ENCODE assay signal across 9 cellular contexts in the genomic region with DNA sequence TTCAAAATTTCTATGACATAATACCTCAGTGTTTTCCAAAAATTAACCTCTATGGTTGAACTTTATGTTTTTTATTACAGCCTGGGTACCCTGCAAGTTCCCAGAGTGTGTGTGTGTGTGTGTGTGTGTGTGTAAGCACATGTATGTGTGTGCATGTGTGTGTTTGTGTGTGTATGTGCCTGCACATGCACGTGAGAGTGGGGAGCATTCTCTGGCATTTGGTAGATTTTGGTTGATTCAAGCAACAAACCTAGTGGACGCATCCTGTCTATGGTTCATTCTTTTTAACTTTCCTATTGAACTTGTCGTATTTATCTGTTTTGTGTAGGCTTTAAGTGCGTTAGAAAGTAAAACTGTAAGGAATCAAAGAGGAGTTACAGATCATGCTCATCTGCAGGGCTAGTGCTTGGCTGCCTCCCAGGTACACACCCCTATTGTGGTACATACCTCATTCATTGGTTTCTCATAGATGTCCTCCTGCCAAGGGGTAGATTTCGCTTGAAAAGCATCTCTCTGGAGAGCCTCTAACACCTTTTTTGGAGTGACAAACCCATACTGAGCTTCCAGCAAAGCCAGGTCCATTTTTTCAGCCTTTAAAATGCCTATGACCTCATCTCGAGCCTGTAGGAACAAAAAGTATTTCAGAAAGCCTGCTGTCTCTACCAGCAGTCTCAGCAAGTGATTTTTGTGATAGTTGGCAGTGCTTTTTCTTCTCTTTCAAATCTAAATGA.
DNase-seq lines count a peak whose midpoint lies in the region; ATAC-seq and TF ChIP-seq lines count a peak whose summit lies in the region.
"Had no signal": no experiment of that assay in that cellular context is flagged by ENCODE, and none has a peak within 500 bp of the region (broad histone marks: within the 10 kb centered on the region; RNA-seq: fewer than 3 reads in every experiment).

No MANE protein-coding gene starts in this region.

- WGBS in mesenchymal stem cell, result 84% methylated on average over 6 of the region's 6 CpGs

- H3K4me1 ChIP-seq in mesenchymal stem cell (ENCODE audit: control insufficient read depth, insufficient read depth, low read depth, low read length), result peaks cover 5% of the 10 kb centered on the region

- H2BK120ac ChIP-seq in mesenchymal stem cell (ENCODE audit: low read depth, low read length), result no peak overlapping the region

- no peak overlapping the region for H4K91ac ChIP-seq in mesenchymal stem cell (ENCODE audit: low read length)

- H3K4ac ChIP-seq in mesenchymal stem cell (ENCODE audit: low read depth in 1 of 2, low read length in 2 of 2), result no peak overlapping the region

- H3K9me3 ChIP-seq in mesenchymal stem cell (ENCODE audit: control insufficient read depth, low read length), result no peaks in the 10 kb centered on the region

- no peaks in the 10 kb centered on the region for H3K36me3 ChIP-seq in mesenchymal stem cell (ENCODE audit: control insufficient read depth in 1 of 2, insufficient read depth in 2 of 2, low read depth in 1 of 2, low read length in 2 of 2)

- H3K14ac ChIP-seq in mesenchymal stem cell (ENCODE audit: low read length in 2 of 2), result no peak overlapping the region

- H3K27me3 ChIP-seq in mesenchymal stem cell (ENCODE audit: control insufficient read depth in 1 of 2, insufficient read depth in 1 of 2, low read length in 2 of 2), result no peaks in the 10 kb centered on the region

- H2BK12ac ChIP-seq in mesenchymal stem cell (ENCODE audit: low read length in 2 of 2), result no peak overlapping the region

- no peak for TF ChIP-seq POLR2A in GM18505 (IDR thresholded peaks at IDR 0.05; ENCODE audit: borderline replicate concordance, extremely low read depth, insufficient read depth, insufficient read length)

- no peak for ATAC-seq in GM18505 (IDR thresholded peaks at IDR 0.05; ENCODE audit: unreplicated experiment)

- H3K18ac ChIP-seq in mesenchymal stem cell (ENCODE audit: low read depth in 1 of 2, low read length in 2 of 2), result peak overlapping the region in 1 of 2 experiments; percentile 5

- no peak overlapping the region for H2BK15ac ChIP-seq in mesenchymal stem cell (ENCODE audit: low read depth, poor library complexity, severe bottlenecking)

- no peak overlapping the region for H2BK5ac ChIP-seq in mesenchymal stem cell (ENCODE audit: low read depth, low read length, poor library complexity, severe bottlenecking)

- no peak overlapping the region for H3K23ac ChIP-seq in mesenchymal stem cell (ENCODE audit: low read length in 2 of 2)

- H2AK5ac ChIP-seq in mesenchymal stem cell (ENCODE audit: low read length, severe bottlenecking), result no peak overlapping the region

- H3K79me1 ChIP-seq in mesenchymal stem cell (replicated peaks; ENCODE audit: low read length, poor library complexity, severe bottlenecking), result peaks cover 6% of the 10 kb centered on the region

- H4K8ac ChIP-seq in mesenchymal stem cell (ENCODE audit: low read length), result no peak overlapping the region

- DNase-seq in NCI-H2196 (lab: John Stamatoyannopoulos, UW; ENCODE audit: unreplicated experiment), result peak; percentile 58
- DNase-seq in choroid plexus epithelial cell (ENCODE audit: low read depth), result peak; percentile 69
- no peak for DNase-seq in mesenchymal stem cell
- peak; percentile 54 for DNase-seq in ureter (ENCODE audit: low spot score)
- no peak for DNase-seq in effector CD8-positive, alpha-beta T cell (lab: John Stamatoyannopoulos, UW)
- DNase-seq in midbrain (lab: John Stamatoyannopoulos, UW), result no peak
- DNase-seq: activated CD4-positive, alpha-beta memory T cell treated with anti-CD3 and anti-CD28 coated beads for 36 hours; dermis blood vessel endothelial cell had no signal

- H3K4me2 ChIP-seq in mesenchymal stem cell (ENCODE audit: low read length, poor library complexity, severe bottlenecking), result no peak overlapping the region

- no peak overlapping the region for H3K4me3 ChIP-seq in choroid plexus epithelial cell (ENCODE audit: low read depth, low read length)
- peak overlapping the region in 1 of 2 experiments; percentile 68 for H3K4me3 ChIP-seq in mesenchymal stem cell (ENCODE audit: insufficient read depth in 1 of 2, low read depth in 1 of 2, low read length in 2 of 2)

- H2AFZ ChIP-seq in mesenchymal stem cell (ENCODE audit: low read depth, low read length), result no peak overlapping the region

- peak overlapping the region; percentile 68 for H3K9ac ChIP-seq in mesenchymal stem cell (ENCODE audit: low read length)

- TF ChIP-seq CTCF in choroid plexus epithelial cell (conservative IDR thresholded peaks at IDR 0.05; ENCODE audit: low read depth, low read length), result no peak

- no peak overlapping the region for H3K27ac ChIP-seq in mesenchymal stem cell (ENCODE audit: low read length, poor library complexity, severe bottlenecking)

Comparison
In these comparisons a context has a peak if more than half of its experiments do, and no peak if none do; other contexts are left out.
1. DNase-seq: peak in NCI-H2196 (single experiment), choroid plexus epithelial cell (single experiment) and ureter (single experiment); none in mesenchymal stem cell (single experiment), effector CD8-positive, alpha-beta T cell (single experiment) and midbrain (single experiment).